In genomic region chr16:8877894-8878522, GRCh38 we compare ENCODE assay signal across 1 cellular context.
TF ChIP-seq lines count a peak whose summit lies in the region.

No MANE protein-coding gene starts in this region.

TF ChIP-seq in IMR-90, 13 proteins besides CTCF, POLR2A, EP300 and RAD21 (continued from another document):
- TF ChIP-seq NFE2L2 (IDR thresholded peaks at IDR 0.05; ENCODE audit: low read depth, low read length) (no peak), CEBPB (IDR thresholded peaks at IDR 0.05; ENCODE audit: low read depth, low read length) (no peak), MAZ (IDR thresholded peaks at IDR 0.05; ENCODE audit: borderline replicate concordance, low read depth, low read length) (no peak), MXI1 (IDR thresholded peaks at IDR 0.05; ENCODE audit: borderline replicate concordance, low read depth, low read length) (no peak), FOS (IDR thresholded peaks at IDR 0.05; ENCODE audit: low read depth, low read length) (no peak), SMC3 (IDR thresholded peaks at IDR 0.05; ENCODE audit: low read depth, low read length) (no peak), BHLHE40 (IDR thresholded peaks at IDR 0.05; ENCODE audit: low read depth, low read length) (no peak)
- TF ChIP-seq, protein P1, sequence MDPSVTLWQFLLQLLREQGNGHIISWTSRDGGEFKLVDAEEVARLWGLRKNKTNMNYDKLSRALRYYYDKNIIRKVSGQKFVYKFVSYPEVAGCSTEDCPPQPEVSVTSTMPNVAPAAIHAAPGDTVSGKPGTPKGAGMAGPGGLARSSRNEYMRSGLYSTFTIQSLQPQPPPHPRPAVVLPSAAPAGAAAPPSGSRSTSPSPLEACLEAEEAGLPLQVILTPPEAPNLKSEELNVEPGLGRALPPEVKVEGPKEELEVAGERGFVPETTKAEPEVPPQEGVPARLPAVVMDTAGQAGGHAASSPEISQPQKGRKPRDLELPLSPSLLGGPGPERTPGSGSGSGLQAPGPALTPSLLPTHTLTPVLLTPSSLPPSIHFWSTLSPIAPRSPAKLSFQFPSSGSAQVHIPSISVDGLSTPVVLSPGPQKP (IDR thresholded peaks at IDR 0.05; ENCODE audit: borderline replicate concordance, low read depth, low read length) = no peak
- TF ChIP-seq, protein P2, sequence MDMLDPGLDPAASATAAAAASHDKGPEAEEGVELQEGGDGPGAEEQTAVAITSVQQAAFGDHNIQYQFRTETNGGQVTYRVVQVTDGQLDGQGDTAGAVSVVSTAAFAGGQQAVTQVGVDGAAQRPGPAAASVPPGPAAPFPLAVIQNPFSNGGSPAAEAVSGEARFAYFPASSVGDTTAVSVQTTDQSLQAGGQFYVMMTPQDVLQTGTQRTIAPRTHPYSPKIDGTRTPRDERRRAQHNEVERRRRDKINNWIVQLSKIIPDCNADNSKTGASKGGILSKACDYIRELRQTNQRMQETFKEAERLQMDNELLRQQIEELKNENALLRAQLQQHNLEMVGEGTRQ (IDR thresholded peaks at IDR 0.05; ENCODE audit: low read depth, low read length) = no peak
